In genomic region chr3:197959891-197960693, GRCh38 we compare ENCODE assay signal across 8 cellular contexts. TPM values are rescaled to one million over a fixed set of nuclear protein-coding genes. Genes with fewer than 3 reads are reported as not detected.
DNase-seq lines count a peak whose midpoint lies in the region; ATAC-seq lines count a peak whose summit lies in the region.

A gene with protein sequence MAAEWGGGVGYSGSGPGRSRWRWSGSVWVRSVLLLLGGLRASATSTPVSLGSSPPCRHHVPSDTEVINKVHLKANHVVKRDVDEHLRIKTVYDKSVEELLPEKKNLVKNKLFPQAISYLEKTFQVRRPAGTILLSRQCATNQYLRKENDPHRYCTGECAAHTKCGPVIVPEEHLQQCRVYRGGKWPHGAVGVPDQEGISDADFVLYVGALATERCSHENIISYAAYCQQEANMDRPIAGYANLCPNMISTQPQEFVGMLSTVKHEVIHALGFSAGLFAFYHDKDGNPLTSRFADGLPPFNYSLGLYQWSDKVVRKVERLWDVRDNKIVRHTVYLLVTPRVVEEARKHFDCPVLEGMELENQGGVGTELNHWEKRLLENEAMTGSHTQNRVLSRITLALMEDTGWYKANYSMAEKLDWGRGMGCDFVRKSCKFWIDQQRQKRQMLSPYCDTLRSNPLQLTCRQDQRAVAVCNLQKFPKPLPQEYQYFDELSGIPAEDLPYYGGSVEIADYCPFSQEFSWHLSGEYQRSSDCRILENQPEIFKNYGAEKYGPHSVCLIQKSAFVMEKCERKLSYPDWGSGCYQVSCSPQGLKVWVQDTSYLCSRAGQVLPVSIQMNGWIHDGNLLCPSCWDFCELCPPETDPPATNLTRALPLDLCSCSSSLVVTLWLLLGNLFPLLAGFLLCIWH (plus strand): TSS chr3:197960217. CDS start chr3:197960246, 29 bp downstream.

- ATAC-seq in GM21360 (IDR thresholded peaks at IDR 0.05; ENCODE audit: unreplicated experiment): peak; percentile 97
- peak; percentile 91 for ATAC-seq in memory B cell (ENCODE audit: low read depth)

- peaks cover 15% of the 10 kb centered on the region for H3K4me1 Mint-ChIP-seq in memory B cell

- H3K9me3 Mint-ChIP-seq in memory B cell: no peaks in the 10 kb centered on the region

- H3K9me3 ChIP-seq in effector memory CD4-positive, alpha-beta T cell (ENCODE audit: control insufficient read depth, low read length): no peaks in the 10 kb centered on the region

- peak; percentile 92 for DNase-seq in COLO829 (ENCODE audit: low spot score)
- peak; percentile 94 for DNase-seq in HT-29 (ENCODE audit: low spot score)
- DNase-seq in NK-92 treated with Interleukin-12 subunit alpha and Interleukin-12 subunit beta, amount 100 ng/mL, for 24 hours (lab: John Stamatoyannopoulos, UW): peak; percentile 95
- peak; percentile 88 to 92 for DNase-seq in activated CD8-positive, alpha-beta memory T cell treated with anti-CD3 and anti-CD28 coated beads for 4 hours (ENCODE audit: low read depth in 2 of 2)
- DNase-seq in effector memory CD4-positive, alpha-beta T cell: peak; percentile 88 to 93 (median 92)
- peak; percentile 91 to 93 for DNase-seq in memory B cell (ENCODE audit: low spot score in 2 of 2)
- DNase-seq in stimulated activated CD8-positive, alpha-beta memory T cell treated with anti-CD3 and anti-CD28 coated beads, Interleukin-12 subunit alpha, Interleukin-12 subunit beta, amount 100 ng/mL, for 1 hour (ENCODE audit: low read depth): peak; percentile 90

- peak within 1 kb of the TSS; percentile 87 for H3K4me3 Mint-ChIP-seq in memory B cell

- H3K36me3 ChIP-seq in effector memory CD4-positive, alpha-beta T cell (ENCODE audit: control insufficient read depth, insufficient read depth, low read length): peaks cover 19% of the 10 kb centered on the region

- no peaks in the 10 kb centered on the region for H3K27me3 ChIP-seq in effector memory CD4-positive, alpha-beta T cell (replicated peaks; ENCODE audit: control insufficient read depth, insufficient read depth, low read length, poor library complexity, severe bottlenecking)

- H3K4me3 ChIP-seq in effector memory CD4-positive, alpha-beta T cell (ENCODE audit: insufficient read depth, low read depth, low read length, poor library complexity, severe bottlenecking): peak within 1 kb of the TSS; percentile 94

- peaks cover 11% of the 10 kb centered on the region for H3K36me3 Mint-ChIP-seq in memory B cell

- H3K27ac ChIP-seq in effector memory CD4-positive, alpha-beta T cell (ENCODE audit: insufficient read depth, low read length, poor library complexity, severe bottlenecking): peak within 1 kb of the TSS; percentile 88

- H3K27me3 Mint-ChIP-seq in memory B cell: no peaks in the 10 kb centered on the region

- peak within 1 kb of the TSS; percentile 83 for H3K27ac Mint-ChIP-seq in memory B cell

- H3K4me1 ChIP-seq in effector memory CD4-positive, alpha-beta T cell (ENCODE audit: control insufficient read depth, insufficient read depth, low read length, poor library complexity, severe bottlenecking): peaks cover 24% of the 10 kb centered on the region

RNA-seq across cellular contexts. Expression of the gene that starts here (rescaled TPM):
- 1.1 and 1.3 TPM in 2 replicates for total RNA-seq in HT-29 (2014; rRNA removed; shearing (Covaris generic))

Comparison
In these comparisons a context has a peak if more than half of its experiments do, and no peak if none do; other contexts are left out.
1. Peak in every context shown above with its lines: DNase-seq, ATAC-seq, H3K4me3 ChIP-seq and H3K27ac ChIP-seq.